Comparison of ENCODE assay signal across 10 cellular contexts in genomic region chr9:134338394-134339182, GRCh38. TPM values are rescaled to one million over a fixed set of nuclear protein-coding genes. Genes with fewer than 3 reads are reported as not detected.
DNase-seq lines count a peak whose midpoint lies in the region; ATAC-seq, FAIRE-seq and TF ChIP-seq lines count a peak whose summit lies in the region.
"Had no signal": no experiment of that assay in that cellular context is flagged by ENCODE, and none has a peak within 500 bp of the region (broad histone marks: within the 10 kb centered on the region; RNA-seq: fewer than 3 reads in every experiment).

No MANE protein-coding gene starts in this region.

- no peaks in the 10 kb centered on the region for H3K9me3 ChIP-seq in K562 (replicated peaks; ENCODE audit: control insufficient read depth, insufficient read depth, low read depth, low read length)
- no peaks in the 10 kb centered on the region for H3K9me3 ChIP-seq in hepatocyte (ENCODE audit: low read depth)
- no peaks in the 10 kb centered on the region for H3K9me3 ChIP-seq in gastroesophageal sphincter
- no peaks in the 10 kb centered on the region for H3K9me3 ChIP-seq in MM.1S (replicated peaks; ENCODE audit: insufficient read depth, low read length)

- H3K4me3 ChIP-seq in K562 = peak overlapping the region; percentile 2; the same call in 1 of the 2 replicates
- no peak overlapping the region for H3K4me3 ChIP-seq in hepatocyte
- peak overlapping the region in 1 of 2 donors; percentile 37 for H3K4me3 ChIP-seq in gastroesophageal sphincter
- no peak overlapping the region for H3K4me3 ChIP-seq in MM.1S (ENCODE audit: low read length)
- H3K4me3 ChIP-seq: PC-9 had no signal

- peak overlapping the region; percentile 67 for H3K4me2 ChIP-seq in K562 (ENCODE audit: insufficient read depth, low read length)
- peak overlapping the region; percentile 41 for H3K4me2 ChIP-seq in hepatocyte
- no peak overlapping the region for H3K4me2 ChIP-seq in MM.1S (ENCODE audit: low read depth, low read length)
- H3K4me2 ChIP-seq: PC-9 had no signal

- 8% methylated on average over 25 of the region's 27 CpGs for WGBS in K562 (ENCODE audit: insufficient coverage, low coverage, missing lambda C conversion rate)
- 63% methylated on average over 26 of the region's 27 CpGs for WGBS in hepatocyte (ENCODE audit: low lambda C conversion rate, missing lambda C conversion rate)
- no CpG with 5 or more reads among the region's 27 CpGs for WGBS in gastroesophageal sphincter (ENCODE audit: low coverage in 1 of 2), 2 donors

- peak overlapping the region; percentile 66 to 87 for H3K9ac ChIP-seq in K562 (ENCODE audit: insufficient read depth in 1 of 2, low read depth in 2 of 2, low read length in 2 of 2)
- H3K9ac ChIP-seq in MM.1S (ENCODE audit: low read length) = no peak overlapping the region

- H3K36me3 ChIP-seq in K562 (ENCODE audit: control insufficient read depth, insufficient read depth, low read length) = no peaks in the 10 kb centered on the region; the same call in 2 of the 3 replicates
- H3K36me3 ChIP-seq in hepatocyte (replicated peaks; ENCODE audit: insufficient read depth, low read depth) = no peaks in the 10 kb centered on the region
- no peaks in the 10 kb centered on the region for H3K36me3 ChIP-seq in gastroesophageal sphincter
- no peaks in the 10 kb centered on the region for H3K36me3 ChIP-seq in MM.1S (replicated peaks; ENCODE audit: insufficient read depth, low read length)

- H4K20me1 ChIP-seq in K562 (replicated peaks; ENCODE audit: control insufficient read depth, insufficient read depth, low read length) (peaks cover 23% of the 10 kb centered on the region), hepatocyte (ENCODE audit: insufficient read depth, poor library complexity, severe bottlenecking) (peaks cover 100% of the 10 kb centered on the region), MM.1S (ENCODE audit: insufficient read depth, low read length) (peaks cover 3% of the 10 kb centered on the region; the same call in 1 of the 2 replicates)

- peak; percentile 99 for FAIRE-seq in K562 (lab: Jason Lieb, UNC)

- H3K9me1 ChIP-seq in K562 (ENCODE audit: control insufficient read depth, insufficient read depth, low read length) = peaks cover 5% of the 10 kb centered on the region

- in situ Hi-C loops in K562 (cut with MboI) = no loop called here

- H3K4me1 ChIP-seq in K562 (replicated peaks in 1 of 2; ENCODE audit: control insufficient read depth in 2 of 2, insufficient read depth in 2 of 2, low read length in 2 of 2) = peaks cover 37 to 100% of the 10 kb centered on the region in 2 experiments
- peaks cover 52% of the 10 kb centered on the region for H3K4me1 ChIP-seq in hepatocyte (ENCODE audit: insufficient read depth)
- peaks cover 0 to 100% (median 89%) of the 10 kb centered on the region in 3 donors for H3K4me1 ChIP-seq in gastroesophageal sphincter
- H3K4me1 ChIP-seq in MM.1S (ENCODE audit: low read length) = no peaks in the 10 kb centered on the region

- no peak overlapping the region for H2AFZ ChIP-seq in K562 (ENCODE audit: low read depth, low read length)
- no peak overlapping the region for H2AFZ ChIP-seq in hepatocyte
- H2AFZ ChIP-seq in MM.1S (ENCODE audit: low read length) = no peak overlapping the region
- H2AFZ ChIP-seq: PC-9 had no signal

- TF ChIP-seq CTCF in K562 (IDR thresholded peaks at IDR 0.05 in 2 of 3, conservative IDR thresholded peaks at IDR 0.05 in 1 of 3; ENCODE audit: insufficient read depth in 2 of 3, low read depth in 1 of 3, low read length in 3 of 3) (no peak), hepatocyte (IDR thresholded peaks at IDR 0.05; ENCODE audit: poor library complexity) (no peak), gastroesophageal sphincter (IDR thresholded peaks at IDR 0.05) (no peak), MM.1S (IDR thresholded peaks at IDR 0.05; ENCODE audit: low read length) (no peak)

- no TSS peak for BruUV-seq in K562 (replicated peaks; lab: Mats Ljungman, UMichigan)

- H3K27ac ChIP-seq in K562 (ENCODE audit: extremely low read depth, low read depth, low read length) = peak overlapping the region; percentile 81
- H3K27ac ChIP-seq in hepatocyte = no peak overlapping the region
- peak overlapping the region in 2 of 4 donors; percentile 35 to 39 for H3K27ac ChIP-seq in gastroesophageal sphincter
- no peak overlapping the region for H3K27ac ChIP-seq in MM.1S (ENCODE audit: low read length)
- H3K27ac ChIP-seq: PC-9 had no signal

- DNase-seq in CMK (ENCODE audit: low read depth) (peak; percentile 94), K562 (ENCODE audit: extremely low read depth in 1 of 4, low spot score in 3 of 4) (peak; percentile 89 to 95 (median 93)), hepatocyte (ENCODE audit: low spot score) (no peak), retina (peak; percentile 81), iPS-NIHi7 (ENCODE audit: extremely low spot score) (no peak), MM.1S (no peak)
- DNase-seq: NCI-H2107, PC-9 had no signal

- no peak; a peak in 1 of 4 replicates for TF ChIP-seq RAD21 in K562 (CRISPR knock-in tag; conservative IDR thresholded peaks at IDR 0.05 in 1 of 2, IDR thresholded peaks at IDR 0.05 in 1 of 2)

- H3F3A ChIP-seq in MM.1S (ENCODE audit: insufficient read depth, low read length) = no peaks in the 10 kb centered on the region

- TF ChIP-seq POLR2A in K562 (conservative IDR thresholded peaks at IDR 0.05) (no peak), gastroesophageal sphincter (IDR thresholded peaks at IDR 0.05) (no peak)

- peak; percentile 91 for ATAC-seq in K562
- ATAC-seq in gastroesophageal sphincter = no peak
- no peak for ATAC-seq in GM21619 (IDR thresholded peaks at IDR 0.05; ENCODE audit: unreplicated experiment)

- TF ChIP-seq EP300 in K562 (IDR thresholded peaks at IDR 0.05; ENCODE audit: low read length) = peak; percentile 96
- no peak for TF ChIP-seq EP300 in gastroesophageal sphincter (IDR thresholded peaks at IDR 0.05)

- POLR2A ChIA-PET in K562 (lab: Yijun Ruan, JAX) = interaction anchor here (0.6 kb wide), 1 partner anchor 16 kb away, joined by 3 read pairs; no protein-coding TSS in a partner anchor

- H3K79me2 ChIP-seq in K562 (ENCODE audit: control insufficient read depth, insufficient read depth, low read length) = peaks cover 85% of the 10 kb centered on the region
- peaks cover 100% of the 10 kb centered on the region for H3K79me2 ChIP-seq in hepatocyte
- peaks cover 12% of the 10 kb centered on the region; the same call in 1 of the 2 replicates for H3K79me2 ChIP-seq in MM.1S (ENCODE audit: low read length)

- H3K27me3 ChIP-seq in K562 (ENCODE audit: control insufficient read depth in 2 of 2, insufficient read depth in 2 of 2, low read length in 2 of 2) (no peaks in the 10 kb centered on the region), hepatocyte (no peaks in the 10 kb centered on the region), gastroesophageal sphincter (no peaks in the 10 kb centered on the region), MM.1S (replicated peaks; ENCODE audit: insufficient read depth, low read length) (no peaks in the 10 kb centered on the region)

- intact Hi-C loops in K562 (cut with micrococcal nuclease) = no loop called here

- H3K9me2 ChIP-seq in hepatocyte (replicated peaks; ENCODE audit: insufficient read depth) = no peaks in the 10 kb centered on the region
- no peaks in the 10 kb centered on the region for H3K9me2 ChIP-seq in MM.1S (replicated peaks; ENCODE audit: insufficient read depth, low read length)

- CTCF ChIA-PET in K562 (lab: Yijun Ruan, JAX; ENCODE audit: low intra/inter-chr PET ratio) = no interaction called here

TF ChIP-seq in K562, 482 proteins besides CTCF, POLR2A, EP300 and RAD21 (continues in another document):
- TF ChIP-seq TCF3 (CRISPR knock-in tag; IDR thresholded peaks at IDR 0.05) (peak; percentile 100), CREB1 (IDR thresholded peaks at IDR 0.05) (peak; percentile 79), CREB1 (CRISPR knock-in tag; IDR thresholded peaks at IDR 0.05) (peak; percentile 66; the same call in 1 of the 2 replicates), TBL1XR1 (IDR thresholded peaks at IDR 0.05; ENCODE audit: low read length in 2 of 2) (peak; percentile 89 to 91), KLF13 (tag; IDR thresholded peaks at IDR 0.05; ENCODE audit: borderline replicate concordance, low read depth) (peak; percentile 91; the same call in 1 of the 2 replicates), SAP30 (IDR thresholded peaks at IDR 0.05; ENCODE audit: borderline replicate concordance, insufficient read depth, low read depth, low read length, poor library complexity, severe bottlenecking) (peak; percentile 93), ZNF561 (CRISPR knock-in tag; conservative IDR thresholded peaks at IDR 0.05) (no peak), ESRRA (IDR thresholded peaks at IDR 0.05; ENCODE audit: borderline replicate concordance, low read depth) (peak; percentile 59), MTA2 (IDR thresholded peaks at IDR 0.05; ENCODE audit: low read depth) (peak; percentile 97), RHOXF2B (CRISPR knock-in tag; conservative IDR thresholded peaks at IDR 0.05) (no peak), TAL1 (IDR thresholded peaks at IDR 0.05) (peak; percentile 99), EZH2 (IDR thresholded peaks at IDR 0.05; ENCODE audit: borderline replicate concordance, low read depth, low read length) (no peak)

RNA-seq across cellular contexts. Expression of gene RXRA, which starts 12.3 kb away (rescaled TPM):
- 9.2 and 26.3 TPM in 2 replicates for total RNA-seq in K562 (2011; cell fraction: chromatin; rRNA removed; ENCODE audit: low replicate concordance)
- 12.6 and 15.3 TPM in 2 replicates for total RNA-seq in K562 (2011; cell fraction: nucleolus; rRNA removed)
- total RNA-seq in K562 (2011; cell fraction: nucleoplasm; rRNA removed) = 9.4 and 10.3 TPM in 2 replicates
- total RNA-seq in K562 (2014; rRNA removed) = 9.6 and 11.0 TPM in 2 replicates
- 1.5 and 1.8 TPM in 2 replicates for total RNA-seq in K562 (2014; rRNA removed; fragmentation: Illumina TruSeq; extraction: Trizol)
- 4.2 and 5.7 TPM in 2 replicates for total RNA-seq in K562 (2015; rRNA removed; fragmentation: Illumina TruSeq; extraction: Trizol)
- total RNA-seq in K562 (2021) = 21.4 and 23.6 TPM in 2 replicates
- 4.0 and 4.6 TPM in 2 replicates for polyA plus RNA-seq in K562 (2011; rRNA removed)
- 8.4 and 14.0 TPM in 2 replicates for polyA plus RNA-seq in K562 (2011; cell fraction: cytosol; rRNA removed)
- polyA plus RNA-seq in K562 (2011; cell fraction: nucleus; rRNA removed) = 7.8 and 14.2 TPM in 2 replicates
- 13.9 and 14.6 TPM in 2 replicates for polyA plus RNA-seq in K562 (2012)
- 5.2 and 14.5 TPM in 2 replicates for polyA plus RNA-seq in K562 (2014; fragmentation: Illumina TruSeq; extraction: Trizol)
- under 1 TPM; 0.35 to 0.56 TPM for polyA plus RNA-seq in K562 (2014; fragmentation: Nextera tagmentation; extraction: Ambion mirVana)
- polyA plus RNA-seq in K562 (2014; rRNA removed) = 6.8 and 14.8 TPM in 2 replicates
- 2.2 and 4.3 TPM in 2 replicates for polyA minus RNA-seq in K562 (2011; rRNA and poly(A)+ RNA removed)
- polyA minus RNA-seq in K562 (2011; cell fraction: cytosol; rRNA and poly(A)+ RNA removed) = 13.6 and 24.3 TPM in 2 replicates
- 6.7 and 8.4 TPM in 2 replicates for polyA minus RNA-seq in K562 (2011; cell fraction: nucleus; rRNA and poly(A)+ RNA removed)
- 32.5 and 35.9 TPM in 2 replicates for total RNA-seq in hepatocyte
- 34.3 and 41.6 TPM in 2 replicates for polyA plus RNA-seq in hepatocyte
- total RNA-seq in gastroesophageal sphincter = 10 to 100 TPM; 45.1 to 78.9 (median 55.3) TPM

Comparison
In these comparisons a context has a peak if more than half of its experiments do, and no peak if none do; other contexts are left out.
1. DNase-seq: peak in CMK (single experiment), K562 (4 of 4) and retina (single experiment); none in hepatocyte (single experiment), iPS-NIHi7 (single experiment) and MM.1S (single experiment).